ENCODE assay signal across 8 cellular contexts in the genomic region with DNA sequence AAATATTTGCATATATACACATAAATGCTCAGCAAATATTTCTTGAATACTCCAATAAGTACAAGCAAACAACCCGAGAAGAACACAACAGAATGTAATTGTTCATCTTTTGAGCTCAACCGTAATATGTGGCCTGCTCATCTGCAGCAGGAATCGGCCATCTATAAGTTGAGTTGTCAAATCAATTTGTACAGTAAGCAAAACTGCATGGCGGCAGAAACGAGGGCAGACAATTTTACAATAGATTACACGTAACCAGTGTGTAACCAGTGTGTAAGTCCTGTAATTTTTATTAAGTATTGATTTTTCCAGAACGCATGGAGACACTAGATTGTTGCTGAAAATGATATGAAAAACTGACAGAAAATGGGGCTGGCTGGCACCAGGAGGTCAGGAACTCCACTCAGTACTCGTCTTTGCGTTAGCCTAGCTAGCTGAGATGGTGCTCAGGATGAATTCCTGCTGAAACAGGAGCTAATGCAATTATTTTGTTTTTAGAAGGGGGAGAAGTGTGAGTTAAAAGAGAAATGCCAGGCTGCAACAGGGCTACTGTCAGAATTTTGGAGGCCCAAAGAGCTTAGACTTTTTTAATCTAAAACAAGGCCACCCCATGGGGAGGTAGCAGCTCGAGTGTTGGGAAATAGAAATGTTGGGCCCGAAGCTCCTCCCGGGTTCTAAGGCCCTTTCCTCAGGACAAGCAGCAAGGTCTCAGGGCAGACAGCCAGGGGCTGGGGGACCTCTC. TPM values are rescaled to one million over a fixed set of nuclear protein-coding genes. Genes with fewer than 3 reads are reported as not detected.
DNase-seq lines count a peak whose midpoint lies in the region; ATAC-seq and TF ChIP-seq lines count a peak whose summit lies in the region.

No MANE protein-coding gene starts in this region.

- H3K9me3 ChIP-seq in left ventricle myocardium inferior (replicated peaks): no peaks in the 10 kb centered on the region

- H3K4me3 ChIP-seq in BJ (ENCODE audit: low read depth, low read length) (peak overlapping the region; percentile 73), left ventricle myocardium inferior (peak overlapping the region; percentile 89)

- peak; percentile 14 for ATAC-seq in GM21529 (IDR thresholded peaks at IDR 0.05; ENCODE audit: unreplicated experiment)

- no peak for DNase-seq in BJ (ENCODE audit: low read depth)
- peak; percentile 38 for DNase-seq in RPMI8226
- DNase-seq in left ventricle myocardium inferior: no peak
- no peak for DNase-seq in GM19240 (ENCODE audit: insufficient read length, low spot score)
- DNase-seq in NCI-H524 treated with DMSO at 0.1 percent for 48 hours (lab: John Stamatoyannopoulos, UW): no peak
- DNase-seq in stimulated activated CD8-positive, alpha-beta memory T cell treated with anti-CD3 and anti-CD28 coated beads, Interleukin-4, amount 100 ng/mL, for 48 hours: no peak

- intact Hi-C loops in left ventricle myocardium inferior (cut with micrococcal nuclease): no loop called here

- CTCF ChIA-PET in BJ (lab: Yijun Ruan, JAX): interaction anchor here (0.6 to 1.7 kb wide), 3 partner anchors 9 to 197 kb away, joined by 3 to 4 read pairs (median 3); partner anchors contain the start of gene GPX8

- TF ChIP-seq CTCF in BJ (IDR thresholded peaks at IDR 0.05; ENCODE audit: insufficient read depth, low read depth, low read length) (no peak), left ventricle myocardium inferior (IDR thresholded peaks at IDR 0.05; ENCODE audit: borderline replicate concordance) (no peak)

- peak overlapping the region; percentile 96 for H3K27ac ChIP-seq in left ventricle myocardium inferior (replicated peaks)
- peak overlapping the region; percentile 79 for H3K27ac ChIP-seq in temporal lobe (ENCODE audit: low read depth, low read length)

- no peaks in the 10 kb centered on the region for H3K36me3 ChIP-seq in BJ (ENCODE audit: control insufficient read depth, insufficient read depth, low read length)
- H3K36me3 ChIP-seq in left ventricle myocardium inferior: no peaks in the 10 kb centered on the region

- H3K27me3 ChIP-seq in BJ (ENCODE audit: control insufficient read depth, insufficient read depth, low read length) (no peaks in the 10 kb centered on the region), left ventricle myocardium inferior (ENCODE audit: low read depth) (no peaks in the 10 kb centered on the region)

- H3K4me1 ChIP-seq in left ventricle myocardium inferior: peaks cover 83% of the 10 kb centered on the region

- POLR2A ChIA-PET in BJ (lab: Charles Lee): interaction anchor here (0.5 kb wide), 2 partner anchors 371 to 925 kb away, joined by 4 to 7 read pairs; no protein-coding TSS in a partner anchor

RNA-seq across cellular contexts. Expression of gene DHX29, which starts 0.7 kb away (rescaled TPM):
- polyA plus RNA-seq in BJ (2011; rRNA removed): 2.9 and 6.4 TPM in 2 replicates
- 2.3 and 4.3 TPM in 2 replicates for polyA minus RNA-seq in BJ (2011; rRNA and poly(A)+ RNA removed)
- total RNA-seq in left ventricle myocardium inferior: 22.5 TPM
- total RNA-seq in temporal lobe: 42.3 TPM

RNA-seq across cellular contexts. Expression of gene MTREX, which starts 1.0 kb away (rescaled TPM):
- 11.7 and 29.4 TPM in 2 replicates for polyA plus RNA-seq in BJ (2011; rRNA removed)
- polyA minus RNA-seq in BJ (2011; rRNA and poly(A)+ RNA removed): 24.7 and 27.8 TPM in 2 replicates
- total RNA-seq in left ventricle myocardium inferior (62.5 TPM), temporal lobe (111 TPM)
